Comparison of ENCODE assay signal across 16 cellular contexts in genomic region chr9:123941535-123942070, GRCh38.
"Had no signal": no experiment of that assay in that cellular context is flagged by ENCODE, and none has a peak within 500 bp of the region (broad histone marks: within the 10 kb centered on the region; RNA-seq: fewer than 3 reads in every experiment).

No MANE protein-coding gene starts in this region.

- H3K4me1 ChIP-seq: left ventricle myocardium inferior, parathyroid adenoma, spleen, tibial nerve had no signal

- H3K79me2 ChIP-seq: parathyroid adenoma had no signal

- H2AFZ ChIP-seq: parathyroid adenoma had no signal

- H3K9me3 ChIP-seq: left ventricle myocardium inferior, tibial nerve had no signal

- ATAC-seq: activated CD8-positive, alpha-beta memory T cell treated with anti-CD3 and anti-CD28 coated beads, Interleukin-2, amount 10 ng/mL, durations not matched to agents 7 days and 5 days; activated CD8-positive, alpha-beta T cell treated with anti-CD3 and anti-CD28 coated beads, Interleukin-2, amount 10 ng/mL, durations not matched to agents 7 days and 5 days had no signal

- H3K27me3 ChIP-seq: spleen, tibial nerve had no signal

- H3K27ac ChIP-seq: left ventricle myocardium inferior, parathyroid adenoma, spleen, tibial nerve had no signal

- H3K4me3 ChIP-seq: left ventricle myocardium inferior, lung, spleen, tibial nerve had no signal

- H3K9ac ChIP-seq: parathyroid adenoma had no signal

- DNase-seq: activated B cell treated with CpG ODN at 0.5 μM for 24 hours; activated CD8-positive, alpha-beta memory T cell treated with anti-CD3 and anti-CD28 coated beads, Interleukin-2, amount 10 ng/mL, durations not matched to agents 7 days and 5 days; activated CD8-positive, alpha-beta T cell treated with anti-CD3 and anti-CD28 coated beads, Interleukin-2, amount 10 ng/mL, durations not matched to agents 7 days and 5 days; activated T-cell treated with anti-CD3 and anti-CD28 coated beads, Interleukin-2, amount 50 U/mL, for 48 hours; effector CD8-positive, alpha-beta T cell; kidney glomerular epithelial cell; left ventricle myocardium inferior; mesendoderm; occipital lobe; right cardiac atrium; spleen; stimulated activated naive CD4-positive, alpha-beta T cell treated with Interleukin-2 at 50 U/mL for 16 hours; T-helper 2 cell had no signal

- H3K36me3 ChIP-seq: left ventricle myocardium inferior, spleen, tibial nerve had no signal
